20 cellular contexts compared by ENCODE assay signal in the genomic region with DNA sequence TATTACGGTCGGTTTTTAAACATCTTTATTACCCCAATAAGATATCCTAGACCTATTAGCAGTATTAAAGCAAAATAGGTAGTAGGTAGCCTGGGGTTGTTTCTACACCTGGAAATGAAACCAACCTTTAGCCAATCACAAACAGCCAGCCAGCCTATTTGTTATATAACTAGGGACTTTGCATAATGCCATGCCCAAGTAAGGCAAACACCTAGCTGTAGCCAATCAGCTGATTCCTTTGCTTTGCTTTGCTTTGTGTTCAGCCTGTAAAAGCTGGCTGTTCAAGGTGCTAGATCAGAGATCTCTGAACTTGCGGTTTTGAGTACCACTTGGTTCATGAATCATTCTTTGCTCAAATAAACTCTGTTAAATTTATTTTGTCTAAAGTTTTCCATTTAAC.
"Had no signal": no experiment of that assay in that cellular context is flagged by ENCODE, and none has a peak within 500 bp of the region (broad histone marks: within the 10 kb centered on the region; RNA-seq: fewer than 3 reads in every experiment).

No MANE protein-coding gene starts in this region.

- H3K36me3 Mint-ChIP-seq: natural killer cell had no signal

- H3K27ac Mint-ChIP-seq: activated CD4-positive, alpha-beta memory T cell treated with anti-CD3 and anti-CD28 coated beads for 36 hours; activated CD8-positive, alpha-beta memory T cell treated with anti-CD3 and anti-CD28 coated beads, Interleukin-2, amount 10 ng/mL, durations not matched to agents 7 days and 5 days; activated naive CD8-positive, alpha-beta T cell treated with anti-CD3 and anti-CD28 coated beads, Interleukin-2, amount 50 U/mL, for 24 hours; type B pancreatic cell; WTC11 had no signal

- H3K27me3 ChIP-seq: body of pancreas, cardiac muscle cell, gastroesophageal sphincter, heart right ventricle had no signal

- H3K4me3 Mint-ChIP-seq: activated CD4-positive, alpha-beta memory T cell treated with anti-CD3 and anti-CD28 coated beads for 36 hours; activated CD8-positive, alpha-beta memory T cell treated with anti-CD3 and anti-CD28 coated beads, Interleukin-2, amount 10 ng/mL, durations not matched to agents 7 days and 5 days; activated naive CD8-positive, alpha-beta T cell treated with anti-CD3 and anti-CD28 coated beads, Interleukin-2, amount 50 U/mL, for 24 hours; natural killer cell; type B pancreatic cell; WTC11 had no signal

- H3K4me1 ChIP-seq: gastroesophageal sphincter, lower lobe of right lung had no signal

- H3K9me3 Mint-ChIP-seq: activated CD4-positive, alpha-beta memory T cell treated with anti-CD3 and anti-CD28 coated beads for 36 hours; activated naive CD8-positive, alpha-beta T cell treated with anti-CD3 and anti-CD28 coated beads, Interleukin-2, amount 50 U/mL, for 24 hours; natural killer cell; type B pancreatic cell; WTC11 had no signal

- H3K9me3 ChIP-seq: body of pancreas, gastroesophageal sphincter, heart right ventricle, lower lobe of right lung, thoracic aorta had no signal

- DNase-seq: activated CD4-positive, alpha-beta memory T cell treated with anti-CD3 and anti-CD28 coated beads for 36 hours; activated CD4-positive, alpha-beta T cell treated with anti-CD3 and anti-CD28 coated beads for 4 hours; activated CD8-positive, alpha-beta memory T cell treated with anti-CD3 and anti-CD28 coated beads, Interleukin-2, amount 10 ng/mL, durations not matched to agents 7 days and 5 days; activated gamma-delta T cell; activated naive CD4-positive, alpha-beta T cell treated with anti-CD3 and anti-CD28 coated beads, Interleukin-2, amount 50 U/mL, for 16 hours; activated naive CD8-positive, alpha-beta T cell treated with anti-CD3 and anti-CD28 coated beads, Interleukin-2, amount 50 U/mL, for 24 hours; activated T-cell treated with anti-CD3 and anti-CD28 coated beads for 4 hours; body of pancreas; heart right ventricle; lower lobe of right lung; natural killer cell; stimulated activated CD4-positive, alpha-beta T cell treated with anti-CD3 and anti-CD28 coated beads, Interleukin-4, amount 100 ng/mL, for 24 hours; stimulated activated naive CD4-positive, alpha-beta T cell treated with Interleukin-2 at 50 U/mL for 16 hours; T1000 had no signal

- H3K27me3 Mint-ChIP-seq: activated CD4-positive, alpha-beta memory T cell treated with anti-CD3 and anti-CD28 coated beads for 36 hours; activated CD8-positive, alpha-beta memory T cell treated with anti-CD3 and anti-CD28 coated beads, Interleukin-2, amount 10 ng/mL, durations not matched to agents 7 days and 5 days; activated naive CD8-positive, alpha-beta T cell treated with anti-CD3 and anti-CD28 coated beads, Interleukin-2, amount 50 U/mL, for 24 hours; type B pancreatic cell had no signal

- ATAC-seq: activated CD8-positive, alpha-beta memory T cell treated with anti-CD3 and anti-CD28 coated beads, Interleukin-2, amount 10 ng/mL, durations not matched to agents 7 days and 5 days; activated naive CD8-positive, alpha-beta T cell treated with anti-CD3 and anti-CD28 coated beads, Interleukin-2, amount 50 U/mL, for 24 hours; body of pancreas; gastroesophageal sphincter; heart right ventricle; lower lobe of right lung; natural killer cell; WTC11 had no signal

- H3K4me1 Mint-ChIP-seq: activated CD8-positive, alpha-beta memory T cell treated with anti-CD3 and anti-CD28 coated beads, Interleukin-2, amount 10 ng/mL, durations not matched to agents 7 days and 5 days had no signal

- H3K27ac ChIP-seq: body of pancreas, cardiac muscle cell, epithelial cell of prostate, gastroesophageal sphincter, heart right ventricle, lower lobe of right lung, thoracic aorta had no signal

- H3K4me3 ChIP-seq: body of pancreas, cardiac muscle cell, gastroesophageal sphincter, heart right ventricle, lower lobe of right lung, thoracic aorta had no signal
